Comparison of ENCODE assay signal across 7 cellular contexts in the genomic region with DNA sequence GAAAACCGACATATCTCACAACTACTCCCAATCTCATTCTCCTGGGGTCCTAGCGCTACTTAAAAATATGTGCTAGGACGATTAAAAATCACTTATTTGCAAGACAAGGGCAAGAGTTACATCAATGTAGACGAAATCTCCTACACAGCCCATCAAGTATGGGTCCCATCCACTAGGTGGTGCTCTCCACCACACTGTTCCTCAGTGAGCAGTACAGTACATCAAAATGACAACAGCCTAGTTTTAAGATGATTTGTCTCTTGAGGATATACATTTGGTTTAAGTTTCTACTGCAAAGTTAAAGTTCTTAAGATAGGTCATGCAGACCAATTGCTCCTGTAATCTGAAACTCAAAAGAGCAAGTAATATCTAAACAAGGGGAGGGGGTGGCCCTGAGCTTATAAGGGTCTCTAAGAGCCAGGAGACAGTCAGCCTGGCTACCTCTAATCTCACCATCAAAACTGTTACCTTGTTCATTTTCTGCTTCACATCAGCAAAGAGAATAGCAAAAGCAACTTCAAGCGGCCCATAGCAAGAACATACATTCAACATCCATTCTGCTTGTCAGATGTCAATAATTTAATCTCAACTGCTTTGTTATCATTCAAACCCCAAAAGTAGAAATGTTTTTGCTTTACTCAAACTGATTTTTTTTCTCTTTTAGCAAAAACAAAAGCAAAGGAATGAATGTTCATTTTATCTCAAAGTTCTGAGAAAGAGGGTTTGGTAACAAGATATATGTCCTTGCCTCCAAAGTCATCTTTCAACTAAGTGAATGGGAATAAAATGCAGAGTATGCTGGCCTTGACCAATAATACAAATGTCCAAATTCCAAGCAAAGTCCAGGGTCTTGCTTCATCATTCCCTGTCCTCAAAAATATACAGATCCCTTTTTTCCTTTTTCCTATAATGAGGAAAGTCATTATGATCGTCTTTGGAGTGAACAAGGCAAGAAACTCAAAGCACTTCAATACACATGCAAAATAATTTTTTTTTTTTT. TPM values are rescaled to one million over a fixed set of nuclear protein-coding genes. Genes with fewer than 3 reads are reported as not detected.
DNase-seq lines count a peak whose midpoint lies in the region; ATAC-seq and TF ChIP-seq lines count a peak whose summit lies in the region.

No MANE protein-coding gene starts in this region.

- H4K20me1 ChIP-seq in KMS-11 (ENCODE audit: insufficient read depth) (no peaks in the 10 kb centered on the region), SU-DHL-6 (ENCODE audit: low read depth, low read length) (no peaks in the 10 kb centered on the region)

- peak; percentile 49 for DNase-seq in GM04504 (ENCODE audit: low read depth)
- DNase-seq in adrenal gland = peak; percentile 72 to 91 (median 77)
- DNase-seq in right atrium auricular region (ENCODE audit: low spot score) = peak; percentile 69
- DNase-seq in sigmoid colon = peak; percentile 74

- WGBS in adrenal gland, 4 donors = 26 to 28% (median 27%) methylated on average over 6 of the region's 6 CpGs
- 41 to 50% methylated on average over 6 of the region's 6 CpGs for WGBS in sigmoid colon, 2 donors

- H3K9me3 ChIP-seq in SU-DHL-6 (ENCODE audit: insufficient read depth, low read length) (no peaks in the 10 kb centered on the region), adrenal gland (replicated peaks in 1 of 3) (no peaks in the 10 kb centered on the region), right atrium auricular region (no peaks in the 10 kb centered on the region), sigmoid colon (no peaks in the 10 kb centered on the region)

- H2AFZ ChIP-seq in KMS-11 (ENCODE audit: low read depth) (no peak overlapping the region), SU-DHL-6 (ENCODE audit: low read depth, low read length, severe bottlenecking) (no peak overlapping the region)

- intact Hi-C loops in adrenal gland (cut with DNase I) (loop anchor here (10.0 kb wide), 2 partner anchors 366 to 506 kb away; a partner anchor contains a TSS), sigmoid colon (cut with DNase I) (loop anchor here (5.0 to 10.0 kb wide), 4 partner anchors 54 to 504 kb away; a partner anchor contains a TSS)

- H3K9me2 ChIP-seq in SU-DHL-6 (replicated peaks; ENCODE audit: insufficient read depth, low read length) = no peaks in the 10 kb centered on the region

- TF ChIP-seq CTCF in KMS-11 (conservative IDR thresholded peaks at IDR 0.05; ENCODE audit: low read depth, low read length) (peak; percentile 84), SU-DHL-6 (IDR thresholded peaks at IDR 0.05; ENCODE audit: insufficient read depth, low read length, poor library complexity, severe bottlenecking) (peak; percentile 82), adrenal gland (IDR thresholded peaks at IDR 0.05) (peak; percentile 82 to 95 (median 90)), right atrium auricular region (IDR thresholded peaks at IDR 0.05) (peak; percentile 86 to 89), sigmoid colon (IDR thresholded peaks at IDR 0.05) (peak; percentile 55 to 87 (median 76))

- H3K4me1 ChIP-seq in KMS-11 (ENCODE audit: low read depth, poor library complexity, severe bottlenecking) (peaks cover 23% of the 10 kb centered on the region), adrenal gland (replicated peaks in 1 of 2) (peaks cover 11 to 14% of the 10 kb centered on the region in 2 donors), right atrium auricular region (peaks cover 0 to 3% of the 10 kb centered on the region in 2 donors), sigmoid colon (peaks cover 0 to 9% (median 2%) of the 10 kb centered on the region in 4 donors)

- H3K27ac ChIP-seq in KMS-11 (no peak overlapping the region), SU-DHL-6 (ENCODE audit: low read depth, low read length) (peak overlapping the region; percentile 7; the same call in 1 of the 2 replicates), adrenal gland (peak overlapping the region in 2 of 5 donors; percentile 2 to 7), right atrium auricular region (no peak overlapping the region), sigmoid colon (no peak overlapping the region)

- H3K79me2 ChIP-seq in KMS-11 (ENCODE audit: insufficient read depth, low read depth) = no peaks in the 10 kb centered on the region
- no peaks in the 10 kb centered on the region for H3K79me2 ChIP-seq in SU-DHL-6 (ENCODE audit: insufficient read depth, low read length)

- H3F3A ChIP-seq in SU-DHL-6 (ENCODE audit: insufficient read depth) = peaks cover 9% of the 10 kb centered on the region; the same call in 1 of the 2 replicates

- TF ChIP-seq POLR2A in adrenal gland (IDR thresholded peaks at IDR 0.05) (no peak), sigmoid colon (IDR thresholded peaks at IDR 0.05) (no peak)

- ATAC-seq in GM21825 (IDR thresholded peaks at IDR 0.05; ENCODE audit: unreplicated experiment) = peak; percentile 71

- no peak overlapping the region for H3K9ac ChIP-seq in KMS-11
- H3K9ac ChIP-seq in SU-DHL-6 (ENCODE audit: low read length) = no peak overlapping the region

- no peak overlapping the region for H3K4me2 ChIP-seq in KMS-11
- H3K4me2 ChIP-seq in SU-DHL-6 (ENCODE audit: low read depth, low read length, poor library complexity, severe bottlenecking) = no peak overlapping the region

- no peak for TF ChIP-seq EP300 in sigmoid colon (IDR thresholded peaks at IDR 0.05)

- H3K36me3 ChIP-seq in KMS-11 (ENCODE audit: insufficient read depth) (no peaks in the 10 kb centered on the region), SU-DHL-6 (ENCODE audit: low read length) (no peaks in the 10 kb centered on the region), adrenal gland (replicated peaks in 1 of 2) (no peaks in the 10 kb centered on the region), right atrium auricular region (no peaks in the 10 kb centered on the region), sigmoid colon (no peaks in the 10 kb centered on the region)

- H3K4me3 ChIP-seq in KMS-11 (IDR thresholded peaks at IDR 0.05; ENCODE audit: insufficient read depth, low read depth, low read length) = no peak overlapping the region
- H3K4me3 ChIP-seq in SU-DHL-6 (ENCODE audit: insufficient read depth, low read length, poor library complexity, severe bottlenecking) = no peak overlapping the region
- H3K4me3 ChIP-seq in adrenal gland = no peak overlapping the region
- no peak overlapping the region for H3K4me3 ChIP-seq in right atrium auricular region
- H3K4me3 ChIP-seq in sigmoid colon = no peak overlapping the region

- H3K27me3 ChIP-seq in KMS-11 (ENCODE audit: insufficient read depth, low read depth) (no peaks in the 10 kb centered on the region), SU-DHL-6 (ENCODE audit: low read length) (no peaks in the 10 kb centered on the region), adrenal gland (no peaks in the 10 kb centered on the region), right atrium auricular region (no peaks in the 10 kb centered on the region), sigmoid colon (no peaks in the 10 kb centered on the region)

RNA-seq across cellular contexts. Expression of a gene that starts 53.1 kb away (rescaled TPM):
- total RNA-seq in adrenal gland (10 to 100 TPM; 28.6 to 52.9 (median 35.2) TPM), right atrium auricular region (10 to 100 TPM in 1 of 2 donors, 1 to 10 TPM in 1; 8.8 to 10.8 TPM), sigmoid colon (10 to 100 TPM; 23.5 to 26.9 (median 26.0) TPM)
- polyA plus RNA-seq in adrenal gland (10 to 100 TPM; 39.4 to 88.5 (median 60.8) TPM), sigmoid colon (10 to 100 TPM; 24.1 to 45.1 (median 32.4) TPM)
